Comparison of ENCODE assay signal across 10 cellular contexts in the genomic region with DNA sequence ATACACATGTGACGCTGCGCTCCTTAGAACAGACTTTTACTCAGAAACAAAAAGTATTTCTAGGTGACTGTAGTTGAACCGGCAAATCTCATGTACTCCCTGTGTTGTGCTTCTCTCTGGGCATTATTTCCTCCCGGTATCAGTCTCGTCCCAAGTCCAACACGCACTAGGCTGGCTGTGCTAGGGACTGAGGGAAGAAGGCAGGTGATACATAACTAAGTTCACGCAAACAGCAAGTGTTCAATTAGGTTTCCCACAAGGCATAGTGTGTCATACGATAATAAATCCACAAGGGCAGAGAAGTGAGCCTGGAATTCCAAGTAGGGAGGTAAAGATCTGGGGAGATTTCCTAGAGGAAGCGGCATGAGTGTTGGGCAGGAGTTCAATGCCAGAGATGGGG. TPM values are rescaled to one million over a fixed set of nuclear protein-coding genes. Genes with fewer than 3 reads are reported as not detected.
DNase-seq lines count a peak whose midpoint lies in the region; ATAC-seq and TF ChIP-seq lines count a peak whose summit lies in the region.
"Had no signal": no experiment of that assay in that cellular context is flagged by ENCODE, and none has a peak within 500 bp of the region (broad histone marks: within the 10 kb centered on the region; RNA-seq: fewer than 3 reads in every experiment).

No MANE protein-coding gene starts in this region.

- H3K4me3 Mint-ChIP-seq in activated CD8-positive, alpha-beta memory T cell treated with anti-CD3 and anti-CD28 coated beads, Interleukin-2, amount 10 ng/mL, durations not matched to agents 7 days and 5 days = peak overlapping the region; percentile 33
- H3K4me3 Mint-ChIP-seq in MCF 10A (ENCODE audit: unreplicated experiment) = no peak overlapping the region

- TF ChIP-seq CTCF in MCF 10A (IDR thresholded peaks at IDR 0.05; ENCODE audit: unreplicated experiment) (no peak), thyroid gland (IDR thresholded peaks at IDR 0.05) (no peak)

- H3K9me3 ChIP-seq in mucosa of stomach (ENCODE audit: control insufficient read depth, low read length) (no peaks in the 10 kb centered on the region), thyroid gland (no peaks in the 10 kb centered on the region)

- intact Hi-C loops in MCF 10A (cut with micrococcal nuclease) = no loop called here
- intact Hi-C loops in thyroid gland (cut with DNase I) = no loop called here

- no peaks in the 10 kb centered on the region for H3K9me3 Mint-ChIP-seq in activated CD8-positive, alpha-beta memory T cell treated with anti-CD3 and anti-CD28 coated beads, Interleukin-2, amount 10 ng/mL, durations not matched to agents 7 days and 5 days (ENCODE audit: low read depth)
- no peaks in the 10 kb centered on the region for H3K9me3 Mint-ChIP-seq in MCF 10A (ENCODE audit: unreplicated experiment)

- H3K36me3 Mint-ChIP-seq in activated CD8-positive, alpha-beta memory T cell treated with anti-CD3 and anti-CD28 coated beads, Interleukin-2, amount 10 ng/mL, durations not matched to agents 7 days and 5 days = peaks cover 17% of the 10 kb centered on the region
- peaks cover 22% of the 10 kb centered on the region for H3K36me3 Mint-ChIP-seq in MCF 10A (ENCODE audit: insufficient read depth, unreplicated experiment)

- POLR2A ChIA-PET in MCF 10A (lab: Yijun Ruan, JAX) = interaction anchor here (2.5 kb wide), 1 partner anchor 10 kb away, joined by 8 read pairs; no protein-coding TSS in a partner anchor

- TF ChIP-seq POLR2A in thyroid gland (IDR thresholded peaks at IDR 0.05) = no peak

- no peak for ATAC-seq in activated CD8-positive, alpha-beta memory T cell treated with anti-CD3 and anti-CD28 coated beads, Interleukin-2, amount 10 ng/mL, durations not matched to agents 7 days and 5 days
- no peak for ATAC-seq in HG02884 (IDR thresholded peaks at IDR 0.05; ENCODE audit: unreplicated experiment)
- no peak for ATAC-seq in GM19463 (IDR thresholded peaks at IDR 0.05; ENCODE audit: unreplicated experiment)
- ATAC-seq in HG02852 (IDR thresholded peaks at IDR 0.05; ENCODE audit: unreplicated experiment) = no peak

- peaks cover 87% of the 10 kb centered on the region for H3K4me1 Mint-ChIP-seq in activated CD8-positive, alpha-beta memory T cell treated with anti-CD3 and anti-CD28 coated beads, Interleukin-2, amount 10 ng/mL, durations not matched to agents 7 days and 5 days
- H3K4me1 Mint-ChIP-seq in MCF 10A (ENCODE audit: insufficient read depth, unreplicated experiment) = peaks cover 17% of the 10 kb centered on the region

- no peaks in the 10 kb centered on the region for H3K27me3 Mint-ChIP-seq in activated CD8-positive, alpha-beta memory T cell treated with anti-CD3 and anti-CD28 coated beads, Interleukin-2, amount 10 ng/mL, durations not matched to agents 7 days and 5 days
- H3K27me3 Mint-ChIP-seq in MCF 10A (ENCODE audit: insufficient read depth, unreplicated experiment) = no peaks in the 10 kb centered on the region

- H3K4me1 ChIP-seq in mucosa of stomach (ENCODE audit: control insufficient read depth, insufficient read depth, low read length) = peaks cover 64% of the 10 kb centered on the region
- peaks cover 89 to 100% of the 10 kb centered on the region in 2 donors for H3K4me1 ChIP-seq in thyroid gland

- peak overlapping the region; percentile 22 for H3K9ac ChIP-seq in mucosa of stomach (ENCODE audit: low read length)

- 66 to 75% methylated on average over 9 of the region's 9 CpGs for WGBS in thyroid gland, 2 donors

- H3K4me3 ChIP-seq in mucosa of stomach (ENCODE audit: low read length) (no peak overlapping the region), thyroid gland (replicated peaks in 1 of 3) (no peak overlapping the region)

- DNase-seq in activated CD8-positive, alpha-beta memory T cell treated with anti-CD3 and anti-CD28 coated beads, Interleukin-2, amount 10 ng/mL, durations not matched to agents 7 days and 5 days = no peak
- DNase-seq in activated CD8-positive, alpha-beta memory T cell treated with anti-CD3 and anti-CD28 coated beads, Interleukin-2, amount 50 U/mL, for 4 hours = no peak
- DNase-seq in MCF 10A (ENCODE audit: unreplicated experiment) (no peak), thyroid gland (no peak)
- DNase-seq: ACHN, foreskin fibroblast had no signal

- peak overlapping the region; percentile 77 to 94 (median 80) for H3K27ac ChIP-seq in thyroid gland

- H3K27ac Mint-ChIP-seq in activated CD8-positive, alpha-beta memory T cell treated with anti-CD3 and anti-CD28 coated beads, Interleukin-2, amount 10 ng/mL, durations not matched to agents 7 days and 5 days = peak overlapping the region; percentile 88
- peak overlapping the region; percentile 64 for H3K27ac Mint-ChIP-seq in MCF 10A (ENCODE audit: low read depth, unreplicated experiment)

- CTCF ChIA-PET in activated CD8-positive, alpha-beta memory T cell treated with anti-CD3 and anti-CD28 coated beads, Interleukin-2, amount 10 ng/mL, durations not matched to agents 7 days and 5 days (lab: Charles Lee) = interaction anchor here (0.8 to 9.0 kb wide), 8 partner anchors 10 to 335 kb away, joined by 3 to 106 read pairs (median 5); no protein-coding TSS in a partner anchor
- CTCF ChIA-PET in MCF 10A (lab: Yijun Ruan, JAX) = interaction anchor here (0.5 to 3.4 kb wide), 3 partner anchors 17 to 980 kb away, joined by 3 to 15 read pairs (median 3); no protein-coding TSS in a partner anchor

- H3K27me3 ChIP-seq in mucosa of stomach (ENCODE audit: control insufficient read depth, insufficient read depth, low read length) (no peaks in the 10 kb centered on the region), thyroid gland (no peaks in the 10 kb centered on the region)

- H3K36me3 ChIP-seq in mucosa of stomach (ENCODE audit: control insufficient read depth, insufficient read depth, low read length) (no peaks in the 10 kb centered on the region), thyroid gland (no peaks in the 10 kb centered on the region)

- BruUV-seq in MCF 10A (replicated peaks; lab: Mats Ljungman, UMichigan) = no TSS peak

RNA-seq across cellular contexts. Expression of a gene that starts 20.4 kb away (rescaled TPM):
- 10 to 100 TPM; 33.5 to 45.5 TPM for total RNA-seq in activated CD8-positive, alpha-beta memory T cell treated with anti-CD3 and anti-CD28 coated beads, Interleukin-2, amount 10 ng/mL, durations not matched to agents 7 days and 5 days
- total RNA-seq in MCF 10A (2022) = 12.9 and 14.9 TPM in 2 replicates
- total RNA-seq in thyroid gland = 10 to 100 TPM; 37.6 to 96.3 (median 80.4) TPM
